Comparison of ENCODE assay signal across 20 cellular contexts in genomic region chr13:113624640-113625304, GRCh38. TPM values are rescaled to one million over a fixed set of nuclear protein-coding genes. Genes with fewer than 3 reads are reported as not detected.
"Had no signal": no experiment of that assay in that cellular context is flagged by ENCODE, and none has a peak within 500 bp of the region (broad histone marks: within the 10 kb centered on the region; RNA-seq: fewer than 3 reads in every experiment).

No MANE protein-coding gene starts in this region.

RNA-seq across cellular contexts. Expression of gene ATP4B, which starts 33.2 kb away (rescaled TPM):
- total RNA-seq: activated CD4-positive, alpha-beta memory T cell treated with anti-CD3 and anti-CD28 coated beads, Interleukin-2, amount 10 ng/mL, durations not matched to agents 7 days and 5 days; activated CD4-positive, alpha-beta T cell treated with anti-CD3 and anti-CD28 coated beads, Interleukin-2, amount 10 ng/mL, durations not matched to agents 7 days and 5 days; activated naive CD8-positive, alpha-beta T cell treated with anti-CD3 and anti-CD28 coated beads for 36 hours; activated T-cell treated with anti-CD3 and anti-CD28 coated beads, Interleukin-2, amount 50 U/mL, for 4 hours; activated T-helper 17 cell treated with anti-CD3 and anti-CD28 coated beads, Interleukin-2, amount 50 U/mL, for 72 hours; adrenal gland; aorta; body of pancreas; cardiac muscle cell; cerebellum; dermis blood vessel endothelial cell; endothelial cell of umbilical vein; esophagus squamous epithelium; fibroblast of lung; fibroblast of villous mesenchyme; gastroesophageal sphincter; T-helper 1 cell treated with Interleukin-12 subunit alpha and Interleukin-12 subunit beta and Interleukin-4 antibody, amounts not matched to agents 30 ng/mL and 1 ng/mL, for 36 hours; WTC11 had no signal
- polyA plus RNA-seq: adrenal gland, aorta, fibroblast of lung had no signal

RNA-seq across cellular contexts. Expression of gene GRK1, which starts 42.2 kb away (rescaled TPM):
- total RNA-seq: activated CD4-positive, alpha-beta memory T cell treated with anti-CD3 and anti-CD28 coated beads, Interleukin-2, amount 10 ng/mL, durations not matched to agents 7 days and 5 days; activated naive CD8-positive, alpha-beta T cell treated with anti-CD3 and anti-CD28 coated beads for 36 hours; body of pancreas; dermis blood vessel endothelial cell; endothelial cell of umbilical vein; esophagus squamous epithelium; fibroblast of villous mesenchyme; glomerular endothelial cell had no signal
- polyA plus RNA-seq: aorta, endothelial cell of umbilical vein, esophagus, fibroblast of lung had no signal
